ENCODE assay signal across 1 cellular context in genomic region chr20:2301164-2301622, GRCh38.
TF ChIP-seq lines count a peak whose summit lies in the region.

No MANE protein-coding gene starts in this region.

TF ChIP-seq in GM12878, 131 proteins besides CTCF, POLR2A, EP300 and RAD21 (continued from another document):
- no peak for TF ChIP-seq PRDM15 (CRISPR knock-in tag; IDR thresholded peaks at IDR 0.05)
- TF ChIP-seq GABPA (IDR thresholded peaks at IDR 0.05; ENCODE audit: low read depth), result no peak
- TF ChIP-seq CREM (IDR thresholded peaks at IDR 0.05; ENCODE audit: low read depth), result no peak
- peak; percentile 96 for TF ChIP-seq SPI1 (IDR thresholded peaks at IDR 0.05; ENCODE audit: borderline replicate concordance, insufficient read depth, low read depth, low read length)
- TF ChIP-seq BACH1 (IDR thresholded peaks at IDR 0.05; ENCODE audit: borderline replicate concordance), result no peak
- TF ChIP-seq DPF2 (IDR thresholded peaks at IDR 0.05), result 0 out of 2 replicates have a peak, but pooled peaks have one; percentile 30
- no peak for TF ChIP-seq ZNF274 (IDR thresholded peaks at IDR 0.05; ENCODE audit: insufficient read depth, insufficient read length)
- peak; percentile 84 for TF ChIP-seq RAD51 (IDR thresholded peaks at IDR 0.05)
- TF ChIP-seq USF1 (IDR thresholded peaks at IDR 0.05; ENCODE audit: borderline replicate concordance, extremely low read length, insufficient read depth, low read depth, low read length), result peak; percentile 20
- TF ChIP-seq NFIC (IDR thresholded peaks at IDR 0.05; ENCODE audit: low read depth, low read length), result 0 out of 2 replicates have a peak, but pooled peaks have one; percentile 46
- peak; percentile 84 to 86; a peak in 3 of 4 replicates for TF ChIP-seq IKZF2 (IDR thresholded peaks at IDR 0.05)
